Comparison of ENCODE assay signal across 9 cellular contexts in genomic region chr10:63388421-63389031, GRCh38.
DNase-seq lines count a peak whose midpoint lies in the region; ATAC-seq and TF ChIP-seq lines count a peak whose summit lies in the region.
"Had no signal": no experiment of that assay in that cellular context is flagged by ENCODE, and none has a peak within 500 bp of the region (broad histone marks: within the 10 kb centered on the region; RNA-seq: fewer than 3 reads in every experiment).

No MANE protein-coding gene starts in this region.

- TF ChIP-seq POLR2A in heart left ventricle (IDR thresholded peaks at IDR 0.05): no peak

- H3K9me3 ChIP-seq in heart left ventricle: peaks cover 0 to 34% (median 0%) of the 10 kb centered on the region in 12 donors
- H3K9me3 ChIP-seq: uterus had no signal

- peak; percentile 57 for ATAC-seq in GM21423 (IDR thresholded peaks at IDR 0.05; ENCODE audit: unreplicated experiment)
- no peak for ATAC-seq in heart left ventricle
- no peak for ATAC-seq in HG03025 (IDR thresholded peaks at IDR 0.05; ENCODE audit: low FRiP score, unreplicated experiment)

- peak overlapping the region in 2 of 12 donors; percentile 11 to 19 for H3K27ac ChIP-seq in heart left ventricle
- H3K27ac ChIP-seq: uterus had no signal

- no peaks in the 10 kb centered on the region for H3K36me3 ChIP-seq in heart left ventricle
- H3K36me3 ChIP-seq: uterus had no signal

- no peak for TF ChIP-seq CTCF in fibroblast of villous mesenchyme (IDR thresholded peaks at IDR 0.05; ENCODE audit: insufficient read depth, low read depth, low read length)
- TF ChIP-seq CTCF in heart left ventricle (IDR thresholded peaks at IDR 0.05): no peak

- no peaks in the 10 kb centered on the region for H3K27me3 ChIP-seq in heart left ventricle
- H3K27me3 ChIP-seq: uterus had no signal

- no peak overlapping the region for H3K4me3 ChIP-seq in fibroblast of villous mesenchyme (ENCODE audit: low read depth, low read length)
- peak overlapping the region in 1 of 12 donors; percentile 29 for H3K4me3 ChIP-seq in heart left ventricle
- H3K4me3 ChIP-seq: uterus had no signal

- intact Hi-C loops in heart left ventricle (cut with DNase I): loop anchor here in 1 of 10 donors (10.0 kb wide), 1 partner anchor 114 kb away; no protein-coding TSS in a partner anchor

- 60 to 80% (median 71%) methylated on average over 2 of the region's 2 CpGs for WGBS in heart left ventricle, 4 donors

- H3K4me1 ChIP-seq in heart left ventricle: peaks cover 0 to 34% (median 5%) of the 10 kb centered on the region in 12 donors
- H3K4me1 ChIP-seq: uterus had no signal

- DNase-seq in EH (ENCODE audit: low read depth) (peak; percentile 34), NCI-H1930 (lab: John Stamatoyannopoulos, UW) (peak; percentile 21 to 29), fibroblast of villous mesenchyme (ENCODE audit: low read depth) (peak; percentile 34), RKO (ENCODE audit: low spot score) (no peak), heart left ventricle (no peak), occipital lobe (lab: John Stamatoyannopoulos, UW) (no peak)
- DNase-seq: uterus had no signal

Comparison
In these comparisons a context has a peak if more than half of its experiments do, and no peak if none do; other contexts are left out.
1. DNase-seq: peak in EH (single experiment), NCI-H1930 (2 of 2) and fibroblast of villous mesenchyme (single experiment); none in RKO (single experiment), heart left ventricle (0 of 5) and occipital lobe (single experiment).